Comparison of ENCODE assay signal across 11 cellular contexts in the genomic region with DNA sequence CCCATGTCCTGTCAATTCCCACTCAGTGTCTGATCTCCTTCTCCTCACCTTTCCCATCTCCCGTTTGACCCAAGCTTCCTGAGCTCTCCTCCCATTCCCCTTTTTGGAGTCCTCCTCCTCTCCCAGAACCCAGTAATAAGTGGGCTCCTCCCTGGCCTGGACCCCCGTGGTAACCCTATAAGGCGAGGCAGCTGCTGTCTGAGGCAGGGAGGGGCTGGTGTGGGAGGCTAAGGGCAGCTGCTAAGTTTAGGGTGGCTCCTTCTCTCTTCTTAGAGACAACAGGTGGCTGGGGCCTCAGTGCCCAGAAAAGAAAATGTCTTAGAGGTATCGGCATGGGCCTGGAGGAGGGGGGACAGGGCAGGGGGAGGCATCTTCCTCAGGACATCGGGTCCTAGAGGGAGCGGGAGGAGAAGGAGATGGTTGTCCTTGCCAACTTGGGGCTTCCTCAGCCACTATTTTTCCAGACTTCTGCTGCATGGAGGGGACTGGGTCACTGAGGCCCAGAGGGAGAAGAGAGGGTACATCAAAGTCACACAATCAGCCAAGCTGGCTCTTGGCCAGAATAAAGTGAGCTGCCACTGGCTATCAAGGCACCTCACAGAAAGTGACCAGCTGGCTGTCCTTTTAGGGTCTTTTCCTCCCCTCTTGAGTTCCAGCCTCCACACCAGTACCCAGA. TPM values are rescaled to one million over a fixed set of nuclear protein-coding genes. Genes with fewer than 3 reads are reported as not detected.
DNase-seq lines count a peak whose midpoint lies in the region; ATAC-seq, FAIRE-seq and TF ChIP-seq lines count a peak whose summit lies in the region.
"Had no signal": no experiment of that assay in that cellular context is flagged by ENCODE, and none has a peak within 500 bp of the region (broad histone marks: within the 10 kb centered on the region; RNA-seq: fewer than 3 reads in every experiment).

No MANE protein-coding gene starts in this region.

- peaks cover 15% of the 10 kb centered on the region for H3K36me3 Mint-ChIP-seq in activated CD8-positive, alpha-beta memory T cell treated with anti-CD3 and anti-CD28 coated beads, Interleukin-2, amount 10 ng/mL, durations not matched to agents 7 days and 5 days

- no peak for ATAC-seq in activated CD8-positive, alpha-beta memory T cell treated with anti-CD3 and anti-CD28 coated beads, Interleukin-2, amount 10 ng/mL, durations not matched to agents 7 days and 5 days
- no peak for ATAC-seq in gastrocnemius medialis

- H3K36me3 ChIP-seq in OCI-LY7 (ENCODE audit: insufficient read depth, low read length) (peaks cover 23% of the 10 kb centered on the region), H1 (ENCODE audit: control insufficient read depth in 2 of 4, insufficient read depth in 4 of 4, low read length in 3 of 4) (no peaks in the 10 kb centered on the region), gastrocnemius medialis (no peaks in the 10 kb centered on the region)

- H3K27ac Mint-ChIP-seq in activated CD8-positive, alpha-beta memory T cell treated with anti-CD3 and anti-CD28 coated beads, Interleukin-2, amount 10 ng/mL, durations not matched to agents 7 days and 5 days: peak overlapping the region; percentile 94

- TF ChIP-seq POLR2A in H1 (IDR thresholded peaks at IDR 0.05; ENCODE audit: control extremely low read depth in 1 of 2, low read depth in 2 of 2, low read length in 2 of 2): no peak
- TF ChIP-seq POLR2A in gastrocnemius medialis (IDR thresholded peaks at IDR 0.05): no peak

- H3K23me2 ChIP-seq in H1 (ENCODE audit: low read depth, low read length): peaks cover 11% of the 10 kb centered on the region

- TF ChIP-seq RAD21 in H1 (IDR thresholded peaks at IDR 0.05 in 1 of 2, conservative IDR thresholded peaks at IDR 0.05 in 1 of 2; ENCODE audit: low read depth in 2 of 2, low read length in 2 of 2): no peak

- WGBS in H1 (ENCODE audit: extremely low coverage in 1 of 2, insufficient coverage in 1 of 2, insufficient read length in 1 of 2, insufficient replicate concordance in 2 of 2, low coverage in 1 of 2, low lambda C conversion rate in 2 of 2, missing lambda C conversion rate in 1 of 2), 2 experiments: 86% methylated on average over 6 of the region's 6 CpGs; no CpG with 5 or more reads in 1 of the 2 experiments

- H3K4ac ChIP-seq in H1 (replicated peaks; ENCODE audit: insufficient read length, low read depth, low read length): no peak overlapping the region

- no peak for DNase-seq in activated CD8-positive, alpha-beta memory T cell treated with anti-CD3 and anti-CD28 coated beads, Interleukin-2, amount 10 ng/mL, durations not matched to agents 7 days and 5 days
- no peak for DNase-seq in activated CD8-positive, alpha-beta memory T cell treated with anti-CD3 and anti-CD28 coated beads, Interleukin-2, amount 50 U/mL, for 4 hours
- DNase-seq in OCI-LY7 (ENCODE audit: low spot score): peak; percentile 77
- DNase-seq in H1 (ENCODE audit: low read depth in 1 of 2, low spot score in 2 of 2): no peak
- peak in 1 of 2 donors; percentile 75 for DNase-seq in gastrocnemius medialis
- DNase-seq in SHP77 treated with DMSO at 0.1 percent for 48 hours (lab: John Stamatoyannopoulos, UW): no peak
- no peak for DNase-seq in SIG-M5 treated with dmso at 0.1 percent for 504 hours (lab: John Stamatoyannopoulos, UW; ENCODE audit: unreplicated experiment)
- no peak for DNase-seq in HK-2 (ENCODE audit: unreplicated experiment)
- DNase-seq: NCI-H1436 treated with DMSO at 0.1 percent for 48 hours had no signal

- H3K9me2 ChIP-seq in OCI-LY7 (ENCODE audit: insufficient read depth, low read length): no peaks in the 10 kb centered on the region

- H2BK120ac ChIP-seq in H1 (replicated peaks; ENCODE audit: low read depth, low read length): no peak overlapping the region

- H2BK12ac ChIP-seq in H1 (ENCODE audit: low read depth, low read length): peak overlapping the region; percentile 68; the same call in 1 of the 2 replicates

- H3K56ac ChIP-seq in H1 (replicated peaks; ENCODE audit: insufficient read length, low read depth, low read length): no peak overlapping the region

- in situ Hi-C loops in gastrocnemius medialis (cut with MboI; ENCODE audit: low sequenced_read_pairs in 4 of 4): loop anchor here in 2 of 4 donors (25.0 kb wide), 2 partner anchors 285 to 310 kb away; partner anchors contain the start of genes ALDOA (in 1 of the 2), PPP4C (in 1 of the 2), TBX6 (in 1 of the 2) and YPEL3 (in 1 of the 2)

- H3K4me3 Mint-ChIP-seq in activated CD8-positive, alpha-beta memory T cell treated with anti-CD3 and anti-CD28 coated beads, Interleukin-2, amount 10 ng/mL, durations not matched to agents 7 days and 5 days: peak overlapping the region; percentile 77

- peaks cover 33% of the 10 kb centered on the region for H3K4me1 Mint-ChIP-seq in activated CD8-positive, alpha-beta memory T cell treated with anti-CD3 and anti-CD28 coated beads, Interleukin-2, amount 10 ng/mL, durations not matched to agents 7 days and 5 days

- TF ChIP-seq CTCF in OCI-LY7 (conservative IDR thresholded peaks at IDR 0.05; ENCODE audit: low read length) (no peak), H1 (IDR thresholded peaks at IDR 0.05; ENCODE audit: control extremely low read depth in 1 of 3, insufficient read depth in 1 of 3, low read depth in 1 of 3, low read length in 3 of 3) (no peak), gastrocnemius medialis (IDR thresholded peaks at IDR 0.05 in 4 of 5, conservative IDR thresholded peaks at IDR 0.05 in 1 of 5) (no peak)

- 0 out of 2 replicates have a peak overlapping the region, but pooled peaks have one; percentile 61 for H2BK15ac ChIP-seq in H1 (ENCODE audit: low read length)

- H4K20me1 ChIP-seq in OCI-LY7 (ENCODE audit: insufficient read depth, low read length): peaks cover 20% of the 10 kb centered on the region
- H4K20me1 ChIP-seq in H1 (replicated peaks in 1 of 2; ENCODE audit: control insufficient read depth in 1 of 2, insufficient read depth in 2 of 2, low read length in 2 of 2): peaks cover 0 to 16% of the 10 kb centered on the region in 2 experiments

- H3K79me2 ChIP-seq in OCI-LY7 (ENCODE audit: insufficient read depth, low read depth, low read length): peaks cover 27% of the 10 kb centered on the region
- H3K79me2 ChIP-seq in H1 (ENCODE audit: control insufficient read depth in 1 of 2, insufficient read depth in 2 of 2, low read length in 2 of 2): peaks cover 0 to 22% of the 10 kb centered on the region in 2 experiments; a peak in 2 of 4 replicates

- H4K8ac ChIP-seq in H1 (ENCODE audit: extremely low read depth, insufficient read depth, low read length): no peak overlapping the region

- H3K18ac ChIP-seq in H1 (ENCODE audit: extremely low read depth, low read length): no peak overlapping the region

- peak overlapping the region; percentile 63 for H3K4me3 ChIP-seq in OCI-LY7 (ENCODE audit: low read depth, low read length, poor library complexity, severe bottlenecking)
- no peak overlapping the region for H3K4me3 ChIP-seq in H1 (ENCODE audit: extremely low read depth in 1 of 4, insufficient read depth in 2 of 4, low read depth in 3 of 4, low read length in 4 of 4)
- peak overlapping the region in 3 of 4 donors; percentile 47 to 58 (median 49) for H3K4me3 ChIP-seq in gastrocnemius medialis

- no peaks in the 10 kb centered on the region for H3K9me3 ChIP-seq in OCI-LY7 (ENCODE audit: low read length)
- H3K9me3 ChIP-seq in H1 (ENCODE audit: insufficient read depth in 2 of 2, low read depth in 1 of 2, low read length in 1 of 2): no peaks in the 10 kb centered on the region
- H3K9me3 ChIP-seq in gastrocnemius medialis: no peaks in the 10 kb centered on the region

- no TSS peak for BruUV-seq in OCI-LY7 (replicated peaks; lab: Mats Ljungman, UMichigan)

- H3K27me3 Mint-ChIP-seq in activated CD8-positive, alpha-beta memory T cell treated with anti-CD3 and anti-CD28 coated beads, Interleukin-2, amount 10 ng/mL, durations not matched to agents 7 days and 5 days: no peaks in the 10 kb centered on the region

- no peak for TF ChIP-seq EP300 in H1 (IDR thresholded peaks at IDR 0.05; ENCODE audit: borderline replicate concordance in 1 of 2, low read depth in 2 of 2, low read length in 2 of 2)

- no peak for FAIRE-seq in H1 (lab: Jason Lieb, UNC)
- FAIRE-seq: colon had no signal

- H4K91ac ChIP-seq in H1 (replicated peaks; ENCODE audit: insufficient read length, low read length): no peak overlapping the region

- H3K27ac ChIP-seq in OCI-LY7 (ENCODE audit: low read depth, low read length, poor library complexity, severe bottlenecking): peak overlapping the region; percentile 77
- H3K27ac ChIP-seq in H1 (ENCODE audit: low read depth, low read length): no peak overlapping the region
- peak overlapping the region; percentile 90 to 99 (median 96) for H3K27ac ChIP-seq in gastrocnemius medialis

- intact Hi-C loops in OCI-LY7 (cut with micrococcal nuclease; ENCODE audit: unreplicated experiment): loop anchor here (10.0 kb wide), 1 partner anchor 377 kb away; the partner anchor contains the start of genes HIRIP3 and INO80E
- intact Hi-C loops in gastrocnemius medialis (cut with DNase I; ENCODE audit: low total_unique reads): loop anchor here (5.0 to 10.0 kb wide), 2 partner anchors 277 to 565 kb away; partner anchors contain the start of genes MAZ, TBX6 and YPEL3

- POLR2A ChIA-PET in OCI-LY7 (lab: Charles Lee) (interaction anchor here (0.7 to 2.6 kb wide), 9 partner anchors 8 to 37 kb away, joined by 3 to 26 read pairs (median 10); partner anchors contain the start of genes SEPTIN1 and ZNF771), H1 (lab: Charles Lee; ENCODE audit: partially characterized antibody) (interaction anchor here (0.6 to 6.9 kb wide), 12 partner anchors 11 to 1110 kb away, joined by 3 to 79 read pairs (median 4); partner anchors contain the start of genes CD2BP2, SEPTIN1, ZNF48 and ZNF771)

- H3K4me2 ChIP-seq in OCI-LY7 (ENCODE audit: low read length) (peak overlapping the region; percentile 86), H1 (ENCODE audit: insufficient read depth in 1 of 2, low read depth in 2 of 2, low read length in 2 of 2) (peak overlapping the region in 1 of 2 experiments; percentile 40; a peak in 1 of 4 replicates)

- H2BK20ac ChIP-seq in H1 (ENCODE audit: low read length): no peak overlapping the region

- CTCF ChIA-PET in activated CD8-positive, alpha-beta memory T cell treated with anti-CD3 and anti-CD28 coated beads, Interleukin-2, amount 10 ng/mL, durations not matched to agents 7 days and 5 days (lab: Charles Lee): interaction anchor here (0.6 to 7.3 kb wide), 10 partner anchors 10 to 280 kb away, joined by 3 to 61 read pairs (median 6); partner anchors contain the start of genes CD2BP2, SEPTIN1 and ZNF771
- CTCF ChIA-PET in OCI-LY7 (lab: Charles Lee; ENCODE audit: unreplicated experiment) (interaction anchor here (0.5 to 0.6 kb wide), 2 partner anchors 23 to 625 kb away, joined by 3 to 5 read pairs; partner anchors contain the start of gene ZNF48), H1 (lab: Charles Lee; ENCODE audit: partially characterized antibody) (interaction anchor here (0.5 to 2.3 kb wide), 12 partner anchors 13 to 322 kb away, joined by 3 to 12 read pairs (median 4); partner anchors contain the start of genes CD2BP2, DCTPP1, ZNF48 and ZNF771)

- H4K5ac ChIP-seq in H1 (ENCODE audit: insufficient read length, low read depth, low read length): no peak overlapping the region

- H2AFZ ChIP-seq in OCI-LY7 (ENCODE audit: low read length): peak overlapping the region; percentile 4; the same call in 1 of the 2 replicates
- H2AFZ ChIP-seq in H1 (ENCODE audit: low read length): no peak overlapping the region

- no peak overlapping the region for H3K9ac ChIP-seq in H1 (replicated peaks in 1 of 4; ENCODE audit: extremely low read depth in 1 of 4, low read depth in 3 of 4, low read length in 3 of 4)

- peaks cover 8% of the 10 kb centered on the region for H3K79me1 ChIP-seq in H1 (ENCODE audit: low read depth, low read length)

- no peak overlapping the region for H2BK5ac ChIP-seq in H1 (ENCODE audit: low read depth, low read length)

- no peak overlapping the region for H3K14ac ChIP-seq in H1 (ENCODE audit: insufficient read length)

- peaks cover 37% of the 10 kb centered on the region for H3K4me1 ChIP-seq in OCI-LY7 (ENCODE audit: insufficient read depth, low read length, poor library complexity, severe bottlenecking)
- peaks cover 0 to 20% (median 15%) of the 10 kb centered on the region in 4 experiments; a peak in 6 of 7 replicates for H3K4me1 ChIP-seq in H1 (replicated peaks in 1 of 4; ENCODE audit: control insufficient read depth in 3 of 4, insufficient read depth in 4 of 4, low read length in 3 of 4)
- H3K4me1 ChIP-seq in gastrocnemius medialis: peaks cover 39 to 69% of the 10 kb centered on the region in 2 donors

- H3K27me3 ChIP-seq in H1 (replicated peaks in 1 of 4; ENCODE audit: control insufficient read depth in 3 of 4, extremely low read depth in 1 of 4, insufficient read depth in 3 of 4, low read length in 3 of 4) (no peaks in the 10 kb centered on the region), gastrocnemius medialis (no peaks in the 10 kb centered on the region)

- no peak overlapping the region for H3K23ac ChIP-seq in H1 (ENCODE audit: insufficient read length)

- no peak overlapping the region for H2AK5ac ChIP-seq in H1 (ENCODE audit: low read depth, low read length)

- no peaks in the 10 kb centered on the region for H3K9me3 Mint-ChIP-seq in activated CD8-positive, alpha-beta memory T cell treated with anti-CD3 and anti-CD28 coated beads, Interleukin-2, amount 10 ng/mL, durations not matched to agents 7 days and 5 days (ENCODE audit: low read depth)

RNA-seq across cellular contexts. Expression of gene TBC1D10B, which starts 1.9 kb away (rescaled TPM):
- 10 to 100 TPM; 84.1 to 87.3 TPM for total RNA-seq in activated CD8-positive, alpha-beta memory T cell treated with anti-CD3 and anti-CD28 coated beads, Interleukin-2, amount 10 ng/mL, durations not matched to agents 7 days and 5 days
- 38.6 and 44.9 TPM in 2 replicates for total RNA-seq in OCI-LY7 (2014; rRNA removed; shearing (Covaris generic))
- 74.8 and 78.6 TPM in 2 replicates for total RNA-seq in OCI-LY7 (2022)
- total RNA-seq in H1 (2021; fragmentation: NEBNext Ultra II Directional; extraction: Animal tissue kit (Norgen Biotek cat#: 25700)): 28.6 and 29.4 TPM in 2 replicates
- 15.4 and 22.1 TPM in 2 replicates for polyA plus RNA-seq in H1 (2011; rRNA removed)
- polyA plus RNA-seq in H1 (2011; cell fraction: cytosol; rRNA removed): 14.2 TPM
- polyA plus RNA-seq in H1 (2011; cell fraction: nucleus; rRNA removed): 23.6 TPM
- 23.8 to 27.5 TPM (median 24.9 TPM) in 4 replicates for polyA plus RNA-seq in H1 (2012, experiment 1 of 2)
- polyA plus RNA-seq in H1 (2012, experiment 2 of 2): 24.2 TPM
- polyA plus RNA-seq in H1 (2013, experiment 1 of 2): 15.4 TPM
- 14.1 TPM for polyA plus RNA-seq in H1 (2013, experiment 2 of 2)
- 10.9 and 17.3 TPM in 2 replicates for polyA minus RNA-seq in H1 (2011; rRNA and poly(A)+ RNA removed)
- 14.0 TPM for polyA minus RNA-seq in H1 (2011; cell fraction: cytosol; rRNA and poly(A)+ RNA removed)
- polyA minus RNA-seq in H1 (2011; cell fraction: nucleus; rRNA and poly(A)+ RNA removed): 11.5 TPM
- total RNA-seq in gastrocnemius medialis: 10 to 100 TPM; 35.3 to 52.6 (median 43.6) TPM

RNA-seq across cellular contexts. Expression of gene MYL11, which starts 2.4 kb away (rescaled TPM):
- total RNA-seq in activated CD8-positive, alpha-beta memory T cell treated with anti-CD3 and anti-CD28 coated beads, Interleukin-2, amount 10 ng/mL, durations not matched to agents 7 days and 5 days: 1 to 10 TPM in 1 of 2 experiments, not detected in 1; 1.0 TPM
- total RNA-seq in OCI-LY7 (2014; rRNA removed; shearing (Covaris generic)): 3.2 and 3.3 TPM in 2 replicates
- total RNA-seq in OCI-LY7 (2022): 1.7 and 3.9 TPM in 2 replicates
- 1.2 TPM in 1 of 2 replicates, not detected in the other for total RNA-seq in H1 (2021; fragmentation: NEBNext Ultra II Directional; extraction: Animal tissue kit (Norgen Biotek cat#: 25700))
- polyA plus RNA-seq in H1 (2011; rRNA removed): 1.4 and 1.5 TPM in 2 replicates
- 0.98 TPM for polyA plus RNA-seq in H1 (2011; cell fraction: cytosol; rRNA removed)
- 0.33 TPM for polyA plus RNA-seq in H1 (2011; cell fraction: nucleus; rRNA removed)
- polyA plus RNA-seq in H1 (2012, experiment 1 of 2): 0.59 to 4.0 TPM (median 2.1 TPM) in 4 replicates
- polyA plus RNA-seq in H1 (2012, experiment 2 of 2): 4.7 TPM
- polyA plus RNA-seq in H1 (2013, experiment 1 of 2): 2.7 TPM
- polyA plus RNA-seq in H1 (2013, experiment 2 of 2): 4.0 TPM
- 0.44 and 0.73 TPM in 2 replicates for polyA minus RNA-seq in H1 (2011; rRNA and poly(A)+ RNA removed)
- not detected for polyA minus RNA-seq in H1 (2011; cell fraction: cytosol; rRNA and poly(A)+ RNA removed)
- not detected for polyA minus RNA-seq in H1 (2011; cell fraction: nucleus; rRNA and poly(A)+ RNA removed)
- 1,000 to 10,000 TPM; 1,053 to 4,879 (median 1,942) TPM for total RNA-seq in gastrocnemius medialis
- total RNA-seq: RPMI7951 had no signal

RNA-seq across cellular contexts. Expression of gene SEPTIN1, which starts 10.2 kb away (rescaled TPM):
- 100 to 1,000 TPM; 259 to 278 TPM for total RNA-seq in activated CD8-positive, alpha-beta memory T cell treated with anti-CD3 and anti-CD28 coated beads, Interleukin-2, amount 10 ng/mL, durations not matched to agents 7 days and 5 days
- 126 and 133 TPM in 2 replicates for total RNA-seq in OCI-LY7 (2014; rRNA removed; shearing (Covaris generic))
- total RNA-seq in OCI-LY7 (2022): 171 and 181 TPM in 2 replicates
- 0.84 and 1.4 TPM in 2 replicates for total RNA-seq in H1 (2021; fragmentation: NEBNext Ultra II Directional; extraction: Animal tissue kit (Norgen Biotek cat#: 25700))
- 0.24 and 0.57 TPM in 2 replicates for polyA plus RNA-seq in H1 (2011; rRNA removed)
- 0.70 TPM for polyA plus RNA-seq in H1 (2011; cell fraction: cytosol; rRNA removed)
- polyA plus RNA-seq in H1 (2011; cell fraction: nucleus; rRNA removed): 0.83 TPM
- polyA plus RNA-seq in H1 (2012, experiment 1 of 2): 1.1 to 2.7 TPM (median 1.3 TPM) in 4 replicates
- polyA plus RNA-seq in H1 (2012, experiment 2 of 2): 0.73 TPM
- 1.5 TPM for polyA plus RNA-seq in H1 (2013, experiment 1 of 2)
- polyA plus RNA-seq in H1 (2013, experiment 2 of 2): 1.5 TPM
- polyA minus RNA-seq in H1 (2011; rRNA and poly(A)+ RNA removed): not detected in 2 replicates
- polyA minus RNA-seq in H1 (2011; cell fraction: cytosol; rRNA and poly(A)+ RNA removed): not detected
- not detected for polyA minus RNA-seq in H1 (2011; cell fraction: nucleus; rRNA and poly(A)+ RNA removed)
- under 1 TPM in 1 of 4 donors, not detected in 3; 0.65 TPM for total RNA-seq in gastrocnemius medialis
- total RNA-seq: RPMI7951 had no signal

RNA-seq across cellular contexts. Expression of gene CD2BP2, which starts 17.1 kb away (rescaled TPM):
- total RNA-seq in activated CD8-positive, alpha-beta memory T cell treated with anti-CD3 and anti-CD28 coated beads, Interleukin-2, amount 10 ng/mL, durations not matched to agents 7 days and 5 days: 10 to 100 TPM; 70.0 to 94.9 TPM
- total RNA-seq in OCI-LY7 (2014; rRNA removed; shearing (Covaris generic)): 69.2 and 94.7 TPM in 2 replicates
- 87.8 and 111 TPM in 2 replicates for total RNA-seq in OCI-LY7 (2022)
- 55.3 and 55.4 TPM in 2 replicates for total RNA-seq in H1 (2021; fragmentation: NEBNext Ultra II Directional; extraction: Animal tissue kit (Norgen Biotek cat#: 25700))
- 22.4 and 30.4 TPM in 2 replicates for polyA plus RNA-seq in H1 (2011; rRNA removed)
- 41.3 TPM for polyA plus RNA-seq in H1 (2011; cell fraction: cytosol; rRNA removed)
- polyA plus RNA-seq in H1 (2011; cell fraction: nucleus; rRNA removed): 88.6 TPM
- 44.2 to 48.1 TPM (median 46.0 TPM) in 4 replicates for polyA plus RNA-seq in H1 (2012, experiment 1 of 2)
- 36.3 TPM for polyA plus RNA-seq in H1 (2012, experiment 2 of 2)
- polyA plus RNA-seq in H1 (2013, experiment 1 of 2): 22.9 TPM
- 22.8 TPM for polyA plus RNA-seq in H1 (2013, experiment 2 of 2)
- polyA minus RNA-seq in H1 (2011; rRNA and poly(A)+ RNA removed): 31.4 and 35.3 TPM in 2 replicates
- 19.1 TPM for polyA minus RNA-seq in H1 (2011; cell fraction: cytosol; rRNA and poly(A)+ RNA removed)
- polyA minus RNA-seq in H1 (2011; cell fraction: nucleus; rRNA and poly(A)+ RNA removed): 24.0 TPM
- total RNA-seq in gastrocnemius medialis: 10 to 100 TPM; 33.4 to 53.8 (median 40.9) TPM

RNA-seq across cellular contexts. Expression of gene ZNF48, which starts 23.0 kb away (rescaled TPM):
- 10 to 100 TPM; 13.7 to 15.6 TPM for total RNA-seq in activated CD8-positive, alpha-beta memory T cell treated with anti-CD3 and anti-CD28 coated beads, Interleukin-2, amount 10 ng/mL, durations not matched to agents 7 days and 5 days
- 15.7 and 18.8 TPM in 2 replicates for total RNA-seq in OCI-LY7 (2014; rRNA removed; shearing (Covaris generic))
- 16.4 and 17.3 TPM in 2 replicates for total RNA-seq in OCI-LY7 (2022)
- total RNA-seq in H1 (2021; fragmentation: NEBNext Ultra II Directional; extraction: Animal tissue kit (Norgen Biotek cat#: 25700)): 40.6 and 41.2 TPM in 2 replicates
- 30.4 and 39.6 TPM in 2 replicates for polyA plus RNA-seq in H1 (2011; rRNA removed)
- 27.3 TPM for polyA plus RNA-seq in H1 (2011; cell fraction: cytosol; rRNA removed)
- 30.8 TPM for polyA plus RNA-seq in H1 (2011; cell fraction: nucleus; rRNA removed)
- 30.8 to 36.4 TPM (median 33.0 TPM) in 4 replicates for polyA plus RNA-seq in H1 (2012, experiment 1 of 2)
- 36.2 TPM for polyA plus RNA-seq in H1 (2012, experiment 2 of 2)
- 19.0 TPM for polyA plus RNA-seq in H1 (2013, experiment 1 of 2)
- polyA plus RNA-seq in H1 (2013, experiment 2 of 2): 18.2 TPM
- 23.0 and 24.8 TPM in 2 replicates for polyA minus RNA-seq in H1 (2011; rRNA and poly(A)+ RNA removed)
- polyA minus RNA-seq in H1 (2011; cell fraction: cytosol; rRNA and poly(A)+ RNA removed): 20.8 TPM
- 25.9 TPM for polyA minus RNA-seq in H1 (2011; cell fraction: nucleus; rRNA and poly(A)+ RNA removed)
- total RNA-seq in gastrocnemius medialis: 10 to 100 TPM in 2 of 4 donors, 1 to 10 TPM in 2; 4.4 to 12.7 (median 8.7) TPM

Comparison
In these comparisons a context has a peak if more than half of its experiments do, and no peak if none do; other contexts are left out.
1. H3K4me3 ChIP-seq: peak in OCI-LY7 (single experiment) and gastrocnemius medialis (3 of 4); none in H1 (0 of 4).
2. RNA of gene MYL11, which starts 2.4 kb away (total RNA-seq): 1,053 to 4,879 TPM in gastrocnemius medialis; 1.7 to 3.9 TPM in OCI-LY7, 1.2 TPM in H1 and 1.0 TPM in activated CD8-positive, alpha-beta memory T cell treated with anti-CD3 and anti-CD28 coated beads, Interleukin-2, amount 10 ng/mL, durations not matched to agents 7 days and 5 days; every median in the first group is over 100 times any median in the second.
3. RNA of gene SEPTIN1, which starts 10.2 kb away (total RNA-seq): 259 to 278 TPM in activated CD8-positive, alpha-beta memory T cell treated with anti-CD3 and anti-CD28 coated beads, Interleukin-2, amount 10 ng/mL, durations not matched to agents 7 days and 5 days and 126 to 181 TPM in OCI-LY7; 0.84 to 1.4 TPM in H1 and 0.65 TPM in gastrocnemius medialis; every median in the first group is over 10 times any median in the second.